ENCODE assay signal across 8 cellular contexts in genomic region chr1:155983191-155984023, GRCh38. TPM values are rescaled to one million over a fixed set of nuclear protein-coding genes. Genes with fewer than 3 reads are reported as not detected.
A peak's percentile ranks its signal among the peaks of the same experiment; 100 is the strongest.
DNase-seq lines count a peak whose midpoint lies in the region; ATAC-seq and TF ChIP-seq lines count a peak whose summit lies in the region.

No MANE protein-coding gene starts in this region.

- peak overlapping the region; percentile 80 for H3K27ac ChIP-seq in SJCRH30
- peak overlapping the region; percentile 92 for H3K27ac ChIP-seq in osteoblast (ENCODE audit: low read depth, low read length)

- H3K9me3 Mint-ChIP-seq in Calu3 (ENCODE audit: low read depth, unreplicated experiment) = peaks cover 4% of the 10 kb centered on the region

- TF ChIP-seq CTCF in Calu3 (IDR thresholded peaks at IDR 0.05; ENCODE audit: unreplicated experiment) (no peak), osteoblast (IDR thresholded peaks at IDR 0.05; ENCODE audit: extremely low read depth, low read depth, low read length) (no peak)

- H3K9me3 ChIP-seq in SJCRH30 (replicated peaks) (no peaks in the 10 kb centered on the region), osteoblast (ENCODE audit: low read depth, low read length) (no peaks in the 10 kb centered on the region)

- intact Hi-C loops in Calu3 (cut with micrococcal nuclease; ENCODE audit: unreplicated experiment) = loop anchor here (1.0 kb wide), 1 partner anchor 43 kb away; no protein-coding TSS in a partner anchor

- H3K27ac Mint-ChIP-seq in Calu3 (ENCODE audit: unreplicated experiment) = peak overlapping the region; percentile 84

- peak; percentile 49 for ATAC-seq in HG03135 (IDR thresholded peaks at IDR 0.05; ENCODE audit: unreplicated experiment)
- ATAC-seq in HG03439 (IDR thresholded peaks at IDR 0.05; ENCODE audit: unreplicated experiment) = no peak

- H3K79me2 ChIP-seq in osteoblast (ENCODE audit: insufficient read depth, low read length) = peaks cover 41% of the 10 kb centered on the region

- DNase-seq in Calu3 (peak; percentile 54), SJCRH30 (peak; percentile 95 to 98), fibroblast of gingiva (ENCODE audit: low read depth) (peak; percentile 97), osteoblast (ENCODE audit: insufficient read length, low spot score, missing footprints) (peak; percentile 96), SK-N-DZ (ENCODE audit: low spot score) (no peak), nucleus accumbens (lab: John Stamatoyannopoulos, UW) (no peak)

- peak overlapping the region; percentile 43 for H3K4me3 Mint-ChIP-seq in Calu3 (ENCODE audit: low read depth, unreplicated experiment)

- peaks cover 61% of the 10 kb centered on the region for H3K4me1 Mint-ChIP-seq in Calu3 (ENCODE audit: low read depth, unreplicated experiment)

- CTCF ChIA-PET in Calu3 (lab: Charles Lee) = interaction anchor here (0.5 to 1.3 kb wide), 6 partner anchors 21 to 256 kb away, joined by 3 to 7 read pairs (median 4); no protein-coding TSS in a partner anchor

- H3K27me3 Mint-ChIP-seq in Calu3 (ENCODE audit: unreplicated experiment) = no peaks in the 10 kb centered on the region

- H3K36me3 ChIP-seq in SJCRH30 (no peaks in the 10 kb centered on the region), osteoblast (ENCODE audit: insufficient read depth, low read length) (no peaks in the 10 kb centered on the region)

- H3K4me3 ChIP-seq in SJCRH30 = peak overlapping the region; percentile 52
- H3K4me3 ChIP-seq in osteoblast (ENCODE audit: insufficient read depth, low read length) = peak overlapping the region; percentile 30

- H3K27me3 ChIP-seq in SJCRH30 (no peaks in the 10 kb centered on the region), osteoblast (ENCODE audit: insufficient read depth, low read length) (no peaks in the 10 kb centered on the region)

- H3K4me1 ChIP-seq in SJCRH30 (peaks cover 29% of the 10 kb centered on the region), osteoblast (ENCODE audit: insufficient read depth, low read length) (peaks cover 54% of the 10 kb centered on the region)

- H2AFZ ChIP-seq in osteoblast (ENCODE audit: low read length) = peak overlapping the region; percentile 34

- no peaks in the 10 kb centered on the region for H4K20me1 ChIP-seq in osteoblast (ENCODE audit: insufficient read depth, low read length)

- H3K36me3 Mint-ChIP-seq in Calu3 (ENCODE audit: insufficient read depth, unreplicated experiment) = peaks cover 52% of the 10 kb centered on the region

- no TSS peak for BruUV-seq in Calu3 (replicated peaks; lab: Mats Ljungman, UMichigan)

- H3K4me2 ChIP-seq in osteoblast (ENCODE audit: insufficient read depth, low read length) = peak overlapping the region; percentile 94

RNA-seq across cellular contexts. Expression of gene ARHGEF2, which starts 5.1 kb away (rescaled TPM):
- 69.2 and 97.6 TPM in 2 replicates for total RNA-seq in Calu3 (2022)
- total RNA-seq in SJCRH30 (2014; rRNA removed; shearing (Covaris generic)) = 152 and 167 TPM in 2 replicates
- total RNA-seq in osteoblast = 166 and 183 TPM in 2 replicates
- 27.9 and 32.8 TPM in 2 replicates for polyA plus RNA-seq in SK-N-DZ (2014; cell fraction: cytosol; rRNA removed)
- polyA plus RNA-seq in SK-N-DZ (2014; cell fraction: nucleus; rRNA removed) = 34.7 and 45.4 TPM in 2 replicates

RNA-seq across cellular contexts. Expression of gene SSR2, which starts 37.3 kb away (rescaled TPM):
- total RNA-seq in Calu3 (2022) (215 and 246 TPM in 2 replicates), osteoblast (332 and 415 TPM in 2 replicates)
- 170 and 183 TPM in 2 replicates for total RNA-seq in SJCRH30 (2014; rRNA removed; shearing (Covaris generic))
- 313 and 427 TPM in 2 replicates for polyA plus RNA-seq in SK-N-DZ (2014; cell fraction: cytosol; rRNA removed)
- 175 and 241 TPM in 2 replicates for polyA plus RNA-seq in SK-N-DZ (2014; cell fraction: nucleus; rRNA removed)

RNA-seq across cellular contexts. Expression of gene RXFP4, which starts 42.0 kb away (rescaled TPM):
- total RNA-seq in Calu3 (2022) (not detected in 2 replicates), osteoblast (not detected in 2 replicates)
- 0.08 TPM in 1 of 2 replicates, not detected in the other for total RNA-seq in SJCRH30 (2014; rRNA removed; shearing (Covaris generic))
- not detected in 2 replicates for polyA plus RNA-seq in SK-N-DZ (2014; cell fraction: cytosol; rRNA removed)
- polyA plus RNA-seq in SK-N-DZ (2014; cell fraction: nucleus; rRNA removed) = not detected in 2 replicates

RNA-seq across cellular contexts. Expression of gene KHDC4, which starts 49.2 kb away (rescaled TPM):
- total RNA-seq in Calu3 (2022) = 99.3 and 107 TPM in 2 replicates
- 36.4 and 52.1 TPM in 2 replicates for total RNA-seq in SJCRH30 (2014; rRNA removed; shearing (Covaris generic))
- 32.7 and 37.3 TPM in 2 replicates for total RNA-seq in osteoblast
- 84.3 and 84.8 TPM in 2 replicates for polyA plus RNA-seq in SK-N-DZ (2014; cell fraction: cytosol; rRNA removed)
- polyA plus RNA-seq in SK-N-DZ (2014; cell fraction: nucleus; rRNA removed) = 250 and 318 TPM in 2 replicates

Comparison
In these comparisons a context has a peak if more than half of its experiments do, and no peak if none do; other contexts are left out.
1. DNase-seq: peak in Calu3 (single experiment), SJCRH30 (2 of 2), fibroblast of gingiva (single experiment) and osteoblast (single experiment); none in SK-N-DZ (single experiment) and nucleus accumbens (0 of 56).